10 cellular contexts compared by ENCODE assay signal in the genomic region with DNA sequence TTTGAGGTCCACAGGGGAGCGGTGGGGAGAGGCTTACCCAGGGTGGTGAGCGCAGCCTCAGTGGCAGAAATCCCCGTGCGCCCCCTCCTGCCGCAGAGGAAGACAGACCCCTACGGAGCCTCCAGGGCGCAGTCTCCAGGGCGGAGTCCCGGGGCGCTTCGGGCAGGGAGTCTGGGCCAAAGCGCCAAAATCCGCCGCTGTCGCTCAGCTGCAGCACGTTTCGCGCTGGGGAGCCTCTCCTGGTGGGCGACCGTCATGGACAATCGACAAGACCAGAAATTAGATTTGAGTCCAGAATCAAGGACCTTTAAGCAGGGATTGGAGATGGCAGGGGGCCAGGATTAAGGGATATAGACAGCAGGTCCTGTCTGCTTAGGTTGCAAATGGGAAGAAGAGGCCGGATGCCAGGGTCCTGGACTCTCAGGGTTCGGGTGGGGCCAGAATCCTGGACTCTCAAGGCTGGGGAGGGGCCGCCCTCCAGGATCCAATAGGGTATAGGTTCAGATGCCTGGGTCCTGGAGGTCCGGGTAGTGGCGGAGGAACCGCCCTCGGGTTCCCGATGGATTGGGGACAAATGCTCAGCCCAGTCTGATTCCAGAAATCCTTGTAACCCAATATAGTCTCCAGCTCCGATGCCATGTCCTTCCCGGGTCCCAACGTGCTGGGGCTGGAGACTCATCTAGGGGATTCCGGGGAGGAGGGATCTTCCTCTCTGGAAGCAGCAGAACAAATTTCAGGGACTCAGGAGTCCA. TPM values are rescaled to one million over a fixed set of nuclear protein-coding genes. Genes with fewer than 3 reads are reported as not detected.
DNase-seq lines count a peak whose midpoint lies in the region; ATAC-seq, FAIRE-seq and TF ChIP-seq lines count a peak whose summit lies in the region.
"Had no signal": no experiment of that assay in that cellular context is flagged by ENCODE, and none has a peak within 500 bp of the region (broad histone marks: within the 10 kb centered on the region; RNA-seq: fewer than 3 reads in every experiment).

No MANE protein-coding gene starts in this region.

- no peaks in the 10 kb centered on the region for H4K20me1 ChIP-seq in keratinocyte (ENCODE audit: control insufficient read depth, extremely low read depth, insufficient read depth, low read length)

- intact Hi-C loops in CD4-positive, alpha-beta memory T cell (cut with micrococcal nuclease): no loop called here
- intact Hi-C loops in aorta (cut with DNase I): loop anchor here in 1 of 2 donors (5.0 kb wide), 1 partner anchor 51 kb away; no protein-coding TSS in a partner anchor

- H3K4me1 ChIP-seq in CD4-positive, alpha-beta memory T cell (ENCODE audit: insufficient read depth, low read length): peaks cover 24% of the 10 kb centered on the region
- H3K4me1 ChIP-seq in keratinocyte (ENCODE audit: control insufficient read depth, extremely low read depth, insufficient read depth, low read length) (peaks cover 24% of the 10 kb centered on the region), aorta (ENCODE audit: control insufficient read depth in 1 of 2, insufficient read depth in 2 of 2, low read length in 2 of 2) (no peaks in the 10 kb centered on the region)

- peaks cover 23 to 35% of the 10 kb centered on the region in 2 donors for H3K27me3 Mint-ChIP-seq in CD4-positive, alpha-beta memory T cell
- H3K27me3 Mint-ChIP-seq in HFFc6 (ENCODE audit: insufficient read depth): peaks cover 48% of the 10 kb centered on the region
- H3K27me3 Mint-ChIP-seq in activated naive CD8-positive, alpha-beta T cell treated with anti-CD3 and anti-CD28 coated beads for 36 hours: peaks cover 66% of the 10 kb centered on the region
- H3K27me3 Mint-ChIP-seq in progenitor cell of endocrine pancreas: peaks cover 72% of the 10 kb centered on the region

- peak overlapping the region in 6 of 8 donors; percentile 26 to 75 (median 58) for H3K4me3 Mint-ChIP-seq in CD4-positive, alpha-beta memory T cell
- peak overlapping the region; percentile 82; the same call in 1 of the 2 replicates for H3K4me3 Mint-ChIP-seq in HFFc6
- peak overlapping the region; percentile 36 for H3K4me3 Mint-ChIP-seq in activated naive CD8-positive, alpha-beta T cell treated with anti-CD3 and anti-CD28 coated beads for 36 hours
- no peak overlapping the region for H3K4me3 Mint-ChIP-seq in progenitor cell of endocrine pancreas (ENCODE audit: low read depth)

- no peak for FAIRE-seq in keratinocyte (lab: Jason Lieb, UNC)

- no peak overlapping the region for H3K4me3 ChIP-seq in CD4-positive, alpha-beta memory T cell (ENCODE audit: low read length in 2 of 2)
- H3K4me3 ChIP-seq in keratinocyte (ENCODE audit: control insufficient read depth in 2 of 3, extremely low read depth in 1 of 3, insufficient read depth in 2 of 3, low read depth in 1 of 3, low read length in 3 of 3): no peak overlapping the region
- H3K4me3 ChIP-seq in aorta (ENCODE audit: low read length in 2 of 2): no peak overlapping the region

- H3K27ac ChIP-seq in CD4-positive, alpha-beta memory T cell (ENCODE audit: low read depth, low read length): no peak overlapping the region
- H3K27ac ChIP-seq in keratinocyte (ENCODE audit: control insufficient read depth, insufficient read depth, low read length) (no peak overlapping the region), aorta (ENCODE audit: low read depth in 1 of 2, low read length in 2 of 2) (no peak overlapping the region)

- H3K27me3 ChIP-seq in CD4-positive, alpha-beta memory T cell (ENCODE audit: insufficient read depth, low read length): peaks cover 27% of the 10 kb centered on the region
- H3K27me3 ChIP-seq in keratinocyte (ENCODE audit: control insufficient read depth, extremely low read depth, insufficient read depth, low read length): peaks cover 28% of the 10 kb centered on the region
- no peaks in the 10 kb centered on the region for H3K27me3 ChIP-seq in aorta (ENCODE audit: control insufficient read depth in 1 of 2, insufficient read depth in 2 of 2, low read length in 1 of 2)

- H3K9me1 ChIP-seq in keratinocyte (ENCODE audit: control insufficient read depth, extremely low read depth, insufficient read depth, low read length): no peaks in the 10 kb centered on the region

- no peaks in the 10 kb centered on the region for H3K9me3 Mint-ChIP-seq in CD4-positive, alpha-beta memory T cell
- H3K9me3 Mint-ChIP-seq in HFFc6: no peaks in the 10 kb centered on the region
- H3K9me3 Mint-ChIP-seq in activated naive CD8-positive, alpha-beta T cell treated with anti-CD3 and anti-CD28 coated beads for 36 hours: no peaks in the 10 kb centered on the region
- H3K9me3 Mint-ChIP-seq in progenitor cell of endocrine pancreas (ENCODE audit: low read depth): no peaks in the 10 kb centered on the region
- H3K9me3 Mint-ChIP-seq: immature natural killer cell had no signal

- no peak overlapping the region for H3K9ac ChIP-seq in keratinocyte (ENCODE audit: control insufficient read depth, extremely low read depth, insufficient read depth, low read length)

- ATAC-seq in HG03439 (IDR thresholded peaks at IDR 0.05; ENCODE audit: unreplicated experiment) (no peak), aorta (ENCODE audit: low FRiP score) (no peak)

- H3K9me3 ChIP-seq in CD4-positive, alpha-beta memory T cell (ENCODE audit: control insufficient read depth in 1 of 2, low read length in 2 of 2): no peaks in the 10 kb centered on the region
- H3K9me3 ChIP-seq in keratinocyte (ENCODE audit: control insufficient read depth, low read depth, low read length): no peaks in the 10 kb centered on the region
- no peaks in the 10 kb centered on the region for H3K9me3 ChIP-seq in aorta (ENCODE audit: control insufficient read depth, low read length)

- POLR2A ChIA-PET in CD4-positive, alpha-beta memory T cell (lab: Charles Lee; ENCODE audit: partially characterized antibody): interaction anchor here (0.7 to 9.1 kb wide), 15 partner anchors 11 to 241 kb away, joined by 3 to 106 read pairs (median 7); a partner anchor contains a TSS

- H3K4me2 ChIP-seq in keratinocyte (ENCODE audit: control insufficient read depth, extremely low read depth, insufficient read depth, low read depth, low read length): peak overlapping the region; percentile 66

- no peak overlapping the region for H2AFZ ChIP-seq in keratinocyte (ENCODE audit: control insufficient read depth, low read length)

- H3K36me3 Mint-ChIP-seq in CD4-positive, alpha-beta memory T cell: no peaks in the 10 kb centered on the region
- H3K36me3 Mint-ChIP-seq in HFFc6 (ENCODE audit: low read depth): no peaks in the 10 kb centered on the region
- no peaks in the 10 kb centered on the region for H3K36me3 Mint-ChIP-seq in activated naive CD8-positive, alpha-beta T cell treated with anti-CD3 and anti-CD28 coated beads for 36 hours
- H3K36me3 Mint-ChIP-seq in progenitor cell of endocrine pancreas (ENCODE audit: insufficient read depth): no peaks in the 10 kb centered on the region
- H3K36me3 Mint-ChIP-seq: immature natural killer cell had no signal

- 5 to 7% methylated on average over 33 of the region's 33 CpGs for WGBS in aorta, 2 donors

- TF ChIP-seq CTCF in HFFc6 (IDR thresholded peaks at IDR 0.05) (no peak), keratinocyte (optimal IDR thresholded peaks at IDR 0.05 in 1 of 3, IDR thresholded peaks at IDR 0.05 in 1 of 3, conservative IDR thresholded peaks at IDR 0.05 in 1 of 3; ENCODE audit: extremely low read depth in 1 of 3, insufficient read depth in 2 of 3, low read length in 3 of 3) (no peak), progenitor cell of endocrine pancreas (IDR thresholded peaks at IDR 0.05; ENCODE audit: unreplicated experiment) (no peak)

- H3K79me2 ChIP-seq in keratinocyte (ENCODE audit: control insufficient read depth, insufficient read depth, low read length): no peaks in the 10 kb centered on the region

- CTCF ChIA-PET in CD4-positive, alpha-beta memory T cell (lab: Charles Lee; ENCODE audit: partially characterized antibody): interaction anchor here (0.9 to 10.0 kb wide), 29 partner anchors 10 to 598 kb away, joined by 3 to 416 read pairs (median 5); a partner anchor contains a TSS

- H3K4me1 Mint-ChIP-seq in CD4-positive, alpha-beta memory T cell: peaks cover 21 to 33% (median 23%) of the 10 kb centered on the region in 4 donors
- H3K4me1 Mint-ChIP-seq in HFFc6 (ENCODE audit: low read depth) (peaks cover 20% of the 10 kb centered on the region), progenitor cell of endocrine pancreas (ENCODE audit: low read depth) (no peaks in the 10 kb centered on the region)
- H3K4me1 Mint-ChIP-seq in activated naive CD8-positive, alpha-beta T cell treated with anti-CD3 and anti-CD28 coated beads for 36 hours: peaks cover 30% of the 10 kb centered on the region

- no peaks in the 10 kb centered on the region for H3K36me3 ChIP-seq in CD4-positive, alpha-beta memory T cell (ENCODE audit: insufficient read depth, low read length)
- H3K36me3 ChIP-seq in keratinocyte (ENCODE audit: control insufficient read depth in 2 of 2, extremely low read depth in 1 of 2, insufficient read depth in 2 of 2, low read length in 2 of 2) (no peaks in the 10 kb centered on the region), aorta (ENCODE audit: control insufficient read depth in 1 of 2, insufficient read depth in 2 of 2, low read length in 1 of 2) (no peaks in the 10 kb centered on the region)

- H3K27ac Mint-ChIP-seq in CD4-positive, alpha-beta memory T cell: peak overlapping the region in 3 of 7 donors; percentile 39 to 73 (median 66)
- H3K27ac Mint-ChIP-seq in HFFc6: no peak overlapping the region
- H3K27ac Mint-ChIP-seq in activated naive CD8-positive, alpha-beta T cell treated with anti-CD3 and anti-CD28 coated beads for 36 hours: no peak overlapping the region
- no peak overlapping the region for H3K27ac Mint-ChIP-seq in progenitor cell of endocrine pancreas
- H3K27ac Mint-ChIP-seq: activated CD4-positive, alpha-beta T cell treated with anti-CD3 and anti-CD28 coated beads for 36 hours had no signal

- no peak for DNase-seq in CD4-positive, alpha-beta memory T cell
- no peak for DNase-seq in HFFc6
- DNase-seq in activated naive CD8-positive, alpha-beta T cell treated with anti-CD3 and anti-CD28 coated beads for 36 hours: peak; percentile 36
- DNase-seq in keratinocyte (ENCODE audit: low read depth, low spot score): no peak
- DNase-seq in progenitor cell of endocrine pancreas (ENCODE audit: low spot score, unreplicated experiment): no peak
- DNase-seq in NCI-H2029 treated with DMSO at 0.1 percent for 48 hours (lab: John Stamatoyannopoulos, UW): no peak
- DNase-seq in aorta: no peak

- dilution Hi-C loops in keratinocyte (cut with MboI; ENCODE audit: extremely low pct_ligation_motif_present, low sequenced_read_pairs): no loop called here

RNA-seq across cellular contexts. Expression of a gene that starts 7.9 kb away (rescaled TPM):
- 1,000 to 10,000 TPM; 1,097 to 1,122 TPM for total RNA-seq in CD4-positive, alpha-beta memory T cell
- polyA plus RNA-seq in CD4-positive, alpha-beta memory T cell: 1,000 to 10,000 TPM; 2,441 to 3,541 TPM
- 100 to 1,000 TPM; 122 to 131 (median 126) TPM for total RNA-seq in HFFc6 (2021; fragmentation: NEBNext Ultra II Directional; extraction: Animal tissue kit (Norgen Biotek cat#: 25700))
- total RNA-seq in activated naive CD8-positive, alpha-beta T cell treated with anti-CD3 and anti-CD28 coated beads for 36 hours: 100 to 1,000 TPM; 481 to 482 TPM
- polyA plus RNA-seq in keratinocyte (108 to 177 TPM (median 123 TPM) in 3 replicates), aorta (100 to 1,000 TPM; 148 to 328 TPM)
- 103 TPM for polyA plus RNA-seq in keratinocyte (2011; ENCODE audit: low read depth)
- polyA plus RNA-seq in keratinocyte (2011; cell fraction: cytosol; rRNA removed): 77.7 and 98.8 TPM in 2 replicates
- 209 and 216 TPM in 2 replicates for polyA plus RNA-seq in keratinocyte (2011; cell fraction: nucleus; rRNA removed)
- 127 and 177 TPM in 2 replicates for polyA plus RNA-seq in keratinocyte (2012; ENCODE audit: low replicate concordance)
- 97.8 to 136 TPM (median 115 TPM) in 3 replicates for polyA minus RNA-seq in keratinocyte
- 130 TPM for polyA minus RNA-seq in keratinocyte (2011; cell fraction: cytosol; rRNA and poly(A)+ RNA removed)
- 141 and 156 TPM in 2 replicates for polyA minus RNA-seq in keratinocyte (2011; cell fraction: nucleus; rRNA and poly(A)+ RNA removed)
- total RNA-seq in progenitor cell of endocrine pancreas (27.6 and 28.4 TPM in 2 replicates), aorta (100 to 1,000 TPM; 373 to 506 TPM)
